Comparison of ENCODE assay signal across 13 cellular contexts in genomic region chr17:64500923-64501765, GRCh38. TPM values are rescaled to one million over a fixed set of nuclear protein-coding genes. Genes with fewer than 3 reads are reported as not detected.
DNase-seq lines count a peak whose midpoint lies in the region; ATAC-seq, FAIRE-seq and TF ChIP-seq lines count a peak whose summit lies in the region.
"Had no signal": no experiment of that assay in that cellular context is flagged by ENCODE, and none has a peak within 500 bp of the region (broad histone marks: within the 10 kb centered on the region; RNA-seq: fewer than 3 reads in every experiment).

No MANE protein-coding gene starts in this region.

- peaks cover 75% of the 10 kb centered on the region for H3K79me2 ChIP-seq in SK-N-SH (ENCODE audit: insufficient read depth)
- peaks cover 70% of the 10 kb centered on the region for H3K79me2 ChIP-seq in endothelial cell of umbilical vein (ENCODE audit: control insufficient read depth, insufficient read depth, low read length)

- H2AFZ ChIP-seq in SK-N-SH (ENCODE audit: low read depth) (no peak overlapping the region), endothelial cell of umbilical vein (ENCODE audit: low read depth, low read length) (no peak overlapping the region)
- H2AFZ ChIP-seq: hepatocyte had no signal

- peak overlapping the region; percentile 99 for H3K27ac Mint-ChIP-seq in activated T-cell treated with anti-CD3 and anti-CD28 coated beads, Interleukin-2, amount 50 U/mL, for 72 hours

- no peak for ATAC-seq in activated T-cell treated with anti-CD3 and anti-CD28 coated beads, Interleukin-2, amount 50 U/mL, for 72 hours (replicated peaks in 1 of 2)
- ATAC-seq in HG03521 (IDR thresholded peaks at IDR 0.05; ENCODE audit: unreplicated experiment): no peak

- peaks cover 34 to 46% of the 10 kb centered on the region in 2 experiments for H3K4me1 ChIP-seq in SK-N-SH (ENCODE audit: control insufficient read depth in 1 of 2, insufficient read depth in 2 of 2, low read depth in 1 of 2, low read length in 1 of 2)
- H3K4me1 ChIP-seq in endothelial cell of umbilical vein (ENCODE audit: control insufficient read depth, extremely low read depth, insufficient read depth, low read length): peaks cover 67% of the 10 kb centered on the region
- H3K4me1 ChIP-seq in subcutaneous abdominal adipose tissue (ENCODE audit: control insufficient read depth in 5 of 5, insufficient read depth in 5 of 5, low read length in 5 of 5): peaks cover 8 to 64% (median 61%) of the 10 kb centered on the region in 5 donors

- no peaks in the 10 kb centered on the region for H3K9me2 ChIP-seq in SK-N-SH

- H3K9ac ChIP-seq in SK-N-SH: no peak overlapping the region
- no peak overlapping the region for H3K9ac ChIP-seq in endothelial cell of umbilical vein (replicated peaks; ENCODE audit: extremely low read depth, insufficient read depth, low read length)
- peak overlapping the region in 2 of 5 donors; percentile 31 to 96 for H3K9ac ChIP-seq in subcutaneous abdominal adipose tissue (ENCODE audit: low read length in 5 of 5)

- peak; percentile 40 for TF ChIP-seq POLR2A in endothelial cell of umbilical vein (IDR thresholded peaks at IDR 0.05; ENCODE audit: low read depth, low read length)

- peak overlapping the region in 1 of 2 experiments; percentile 87; a peak in 2 of 4 replicates for H3K27ac ChIP-seq in SK-N-SH (ENCODE audit: low read depth in 2 of 2, low read length in 1 of 2)
- no peak overlapping the region for H3K27ac ChIP-seq in endothelial cell of umbilical vein (ENCODE audit: insufficient read depth, low read depth, low read length)
- H3K27ac ChIP-seq in subcutaneous abdominal adipose tissue (ENCODE audit: low read depth, low read length): peak overlapping the region; percentile 100
- H3K27ac ChIP-seq: hepatocyte had no signal

- WGBS in SK-N-SH (ENCODE audit: low lambda C conversion rate): 89% methylated on average over 10 of the region's 10 CpGs

- H3K4me3 Mint-ChIP-seq in activated T-cell treated with anti-CD3 and anti-CD28 coated beads, Interleukin-2, amount 50 U/mL, for 72 hours: peak overlapping the region; percentile 4 to 5
- H3K4me3 Mint-ChIP-seq: B cell had no signal

- no TSS peak for BruUV-seq in endothelial cell of umbilical vein (replicated peaks; lab: Mats Ljungman, UMichigan)

- no peak for FAIRE-seq in endothelial cell of umbilical vein (lab: Jason Lieb, UNC)

- dilution Hi-C loops in endothelial cell of umbilical vein (cut with MboI; ENCODE audit: extremely low pct_ligation_motif_present, low sequenced_read_pairs): no loop called here

- H3K27me3 ChIP-seq in SK-N-SH (ENCODE audit: insufficient read depth): no peaks in the 10 kb centered on the region
- H3K27me3 ChIP-seq in endothelial cell of umbilical vein (ENCODE audit: control insufficient read depth in 2 of 2, insufficient read depth in 2 of 2, low read length in 2 of 2): no peaks in the 10 kb centered on the region
- H3K27me3 ChIP-seq in subcutaneous abdominal adipose tissue (ENCODE audit: control insufficient read depth in 5 of 5, insufficient read depth in 4 of 5, low read length in 5 of 5): no peaks in the 10 kb centered on the region
- H3K27me3 ChIP-seq: hepatocyte had no signal

- H3K4me1 Mint-ChIP-seq in activated T-cell treated with anti-CD3 and anti-CD28 coated beads, Interleukin-2, amount 50 U/mL, for 72 hours (ENCODE audit: low read depth): peaks cover 81% of the 10 kb centered on the region

- H3K9me3 Mint-ChIP-seq in activated T-cell treated with anti-CD3 and anti-CD28 coated beads, Interleukin-2, amount 50 U/mL, for 72 hours: no peaks in the 10 kb centered on the region

- H3K9me3 ChIP-seq in SK-N-SH (no peaks in the 10 kb centered on the region), endothelial cell of umbilical vein (replicated peaks; ENCODE audit: control insufficient read depth, insufficient read depth, low read length) (no peaks in the 10 kb centered on the region), subcutaneous abdominal adipose tissue (ENCODE audit: control insufficient read depth in 5 of 5, low read length in 5 of 5) (no peaks in the 10 kb centered on the region)

- H3K36me3 Mint-ChIP-seq in activated T-cell treated with anti-CD3 and anti-CD28 coated beads, Interleukin-2, amount 50 U/mL, for 72 hours (ENCODE audit: insufficient read depth in 2 of 2): peaks cover 48 to 75% of the 10 kb centered on the region in 2 donors

- CTCF ChIA-PET in SK-N-SH (lab: Yijun Ruan, JAX): interaction anchor here (0.6 to 13.6 kb wide), 5 partner anchors 10 to 284 kb away, joined by 3 to 122 read pairs (median 3); no protein-coding TSS in a partner anchor
- CTCF ChIA-PET in endothelial cell of umbilical vein (lab: Charles Lee): no interaction called here

- peak overlapping the region; percentile 0; the same call in 1 of the 2 replicates for H3K4me2 ChIP-seq in SK-N-SH
- H3K4me2 ChIP-seq in endothelial cell of umbilical vein (ENCODE audit: insufficient read depth, low read length): no peak overlapping the region
- H3K4me2 ChIP-seq: hepatocyte had no signal

- H3K36me3 ChIP-seq in SK-N-SH (replicated peaks in 1 of 2; ENCODE audit: control insufficient read depth in 1 of 2, insufficient read depth in 2 of 2, low read length in 1 of 2) (peaks cover 78% of the 10 kb centered on the region in 2 experiments), endothelial cell of umbilical vein (ENCODE audit: control insufficient read depth in 2 of 2, extremely low read depth in 1 of 2, insufficient read depth in 2 of 2, low read length in 2 of 2) (peaks cover 44 to 67% of the 10 kb centered on the region in 2 experiments), subcutaneous abdominal adipose tissue (ENCODE audit: control insufficient read depth in 5 of 5, insufficient read depth in 5 of 5, low read length in 5 of 5) (peaks cover 62 to 74% (median 69%) of the 10 kb centered on the region in 5 donors)

- no peak for DNase-seq in activated T-cell treated with anti-CD3 and anti-CD28 coated beads, Interleukin-2, amount 50 U/mL, for 72 hours
- no peak for DNase-seq in activated T-cell treated with anti-CD3 and anti-CD28 coated beads, Interleukin-2, amount 50 U/mL, for 48 hours
- DNase-seq in SK-N-SH (no peak), endothelial cell of umbilical vein (ENCODE audit: low read depth, low spot score) (no peak), SIG-M5 treated with dmso at 0.1 percent for 504 hours (lab: John Stamatoyannopoulos, UW; ENCODE audit: unreplicated experiment) (no peak), epidermal melanocyte (ENCODE audit: insufficient read length, low spot score) (no peak)
- DNase-seq: mesendoderm, NCI-H1436, NCI-H774 had no signal

- TF ChIP-seq RAD21 in SK-N-SH (IDR thresholded peaks at IDR 0.05; ENCODE audit: low read length): no peak

- POLR2A ChIA-PET in SK-N-SH (lab: Yijun Ruan, JAX): no interaction called here
- POLR2A ChIA-PET in endothelial cell of umbilical vein (lab: Charles Lee): no interaction called here

- H4K20me1 ChIP-seq in SK-N-SH (ENCODE audit: insufficient read depth) (peaks cover 86% of the 10 kb centered on the region), endothelial cell of umbilical vein (replicated peaks; ENCODE audit: control insufficient read depth, extremely low read depth, insufficient read depth, low read length) (peaks cover 41% of the 10 kb centered on the region)

- no peak overlapping the region for H3K4me3 ChIP-seq in SK-N-SH (ENCODE audit: low read depth in 2 of 2, low read length in 1 of 2)
- H3K4me3 ChIP-seq in endothelial cell of umbilical vein (replicated peaks in 1 of 3; ENCODE audit: insufficient read depth in 1 of 3, low read depth in 1 of 3, low read length in 3 of 3): no peak overlapping the region
- H3K4me3 ChIP-seq in subcutaneous abdominal adipose tissue (ENCODE audit: low read depth in 1 of 5, low read length in 5 of 5): peak overlapping the region in 2 of 5 donors; percentile 22 to 24
- H3K4me3 ChIP-seq: hepatocyte had no signal

- no peaks in the 10 kb centered on the region for H3K27me3 Mint-ChIP-seq in activated T-cell treated with anti-CD3 and anti-CD28 coated beads, Interleukin-2, amount 50 U/mL, for 72 hours (ENCODE audit: low read depth)
- H3K27me3 Mint-ChIP-seq: B cell had no signal

- TF ChIP-seq CTCF in SK-N-SH (IDR thresholded peaks at IDR 0.05) (no peak), endothelial cell of umbilical vein (IDR thresholded peaks at IDR 0.05; ENCODE audit: extremely low read depth in 1 of 2, insufficient read depth in 1 of 2, low read depth in 1 of 2, low read length in 2 of 2) (no peak)

- H3K9me1 ChIP-seq in endothelial cell of umbilical vein (replicated peaks; ENCODE audit: control insufficient read depth, extremely low read depth, insufficient read depth, low read length): no peaks in the 10 kb centered on the region

- intact Hi-C loops in endothelial cell of umbilical vein (cut with micrococcal nuclease): loop anchor here (10.0 kb wide), 1 partner anchor 244 kb away; no protein-coding TSS in a partner anchor

- no peak for TF ChIP-seq EP300 in SK-N-SH (IDR thresholded peaks at IDR 0.05; ENCODE audit: borderline replicate concordance in 1 of 2, low read depth in 1 of 2, low read length in 1 of 2)

- peaks cover 85% of the 10 kb centered on the region for H3F3A ChIP-seq in SK-N-SH (replicated peaks; ENCODE audit: insufficient read depth)

RNA-seq across cellular contexts. Expression of gene POLG2, which starts 4.3 kb away (rescaled TPM):
- 10 to 100 TPM; 40.7 to 47.2 TPM for total RNA-seq in activated T-cell treated with anti-CD3 and anti-CD28 coated beads, Interleukin-2, amount 50 U/mL, for 72 hours
- polyA plus RNA-seq in SK-N-SH (2012; rRNA removed): 18.0 and 20.1 TPM in 2 replicates
- polyA plus RNA-seq in SK-N-SH (2012; cell fraction: cytosol; rRNA removed): 12.7 and 14.4 TPM in 2 replicates
- polyA plus RNA-seq in SK-N-SH (2012; cell fraction: nucleus; rRNA removed): 65.9 and 91.3 TPM in 2 replicates
- total RNA-seq in endothelial cell of umbilical vein: 18.6 and 20.3 TPM in 2 replicates
- 3.9 and 6.5 TPM in 2 replicates for polyA plus RNA-seq in endothelial cell of umbilical vein
- 5.9 and 6.2 TPM in 2 replicates for polyA plus RNA-seq in endothelial cell of umbilical vein (2011; cell fraction: cytosol; rRNA removed)
- 35.3 and 42.4 TPM in 2 replicates for polyA plus RNA-seq in endothelial cell of umbilical vein (2011; cell fraction: nucleus; rRNA removed)
- 12.0 and 14.3 TPM in 2 replicates for polyA plus RNA-seq in endothelial cell of umbilical vein (2012)
- 9.1 and 9.4 TPM in 2 replicates for polyA minus RNA-seq in endothelial cell of umbilical vein
- polyA minus RNA-seq in endothelial cell of umbilical vein (2011; cell fraction: cytosol; rRNA and poly(A)+ RNA removed): 5.4 TPM
- polyA minus RNA-seq in endothelial cell of umbilical vein (2011; cell fraction: nucleus; rRNA and poly(A)+ RNA removed): 20.6 and 24.3 TPM in 2 replicates

RNA-seq across cellular contexts. Expression of gene DDX5, which starts 4.9 kb away (rescaled TPM):
- 1,000 to 10,000 TPM; 1,029 to 1,188 TPM for total RNA-seq in activated T-cell treated with anti-CD3 and anti-CD28 coated beads, Interleukin-2, amount 50 U/mL, for 72 hours
- polyA plus RNA-seq in SK-N-SH (2012; rRNA removed) (1,642 and 1,870 TPM in 2 replicates), endothelial cell of umbilical vein (1,405 and 2,040 TPM in 2 replicates)
- 977 and 1,042 TPM in 2 replicates for polyA plus RNA-seq in SK-N-SH (2012; cell fraction: cytosol; rRNA removed)
- polyA plus RNA-seq in SK-N-SH (2012; cell fraction: nucleus; rRNA removed): 3,803 and 5,284 TPM in 2 replicates
- 1,027 and 1,058 TPM in 2 replicates for total RNA-seq in endothelial cell of umbilical vein
- polyA plus RNA-seq in endothelial cell of umbilical vein (2011; cell fraction: cytosol; rRNA removed): 980 and 1,160 TPM in 2 replicates
- polyA plus RNA-seq in endothelial cell of umbilical vein (2011; cell fraction: nucleus; rRNA removed): 4,876 and 5,495 TPM in 2 replicates
- 690 and 716 TPM in 2 replicates for polyA plus RNA-seq in endothelial cell of umbilical vein (2012)
- polyA minus RNA-seq in endothelial cell of umbilical vein: 856 and 901 TPM in 2 replicates
- 237 TPM for polyA minus RNA-seq in endothelial cell of umbilical vein (2011; cell fraction: cytosol; rRNA and poly(A)+ RNA removed)
- 1,361 and 2,457 TPM in 2 replicates for polyA minus RNA-seq in endothelial cell of umbilical vein (2011; cell fraction: nucleus; rRNA and poly(A)+ RNA removed)

RNA-seq across cellular contexts. Expression of gene CEP95, which starts 5.6 kb away (rescaled TPM):
- 10 to 100 TPM; 70.9 to 80.3 TPM for total RNA-seq in activated T-cell treated with anti-CD3 and anti-CD28 coated beads, Interleukin-2, amount 50 U/mL, for 72 hours
- polyA plus RNA-seq in SK-N-SH (2012; rRNA removed) (30.8 and 40.1 TPM in 2 replicates), endothelial cell of umbilical vein (9.3 and 14.1 TPM in 2 replicates)
- 25.2 and 26.1 TPM in 2 replicates for polyA plus RNA-seq in SK-N-SH (2012; cell fraction: cytosol; rRNA removed)
- polyA plus RNA-seq in SK-N-SH (2012; cell fraction: nucleus; rRNA removed): 96.9 and 165 TPM in 2 replicates
- total RNA-seq in endothelial cell of umbilical vein: 35.5 and 42.6 TPM in 2 replicates
- polyA plus RNA-seq in endothelial cell of umbilical vein (2011; cell fraction: cytosol; rRNA removed): 9.9 and 16.8 TPM in 2 replicates
- polyA plus RNA-seq in endothelial cell of umbilical vein (2011; cell fraction: nucleus; rRNA removed): 131 and 135 TPM in 2 replicates
- polyA plus RNA-seq in endothelial cell of umbilical vein (2012): 18.7 and 23.7 TPM in 2 replicates
- 20.2 and 41.5 TPM in 2 replicates for polyA minus RNA-seq in endothelial cell of umbilical vein
- polyA minus RNA-seq in endothelial cell of umbilical vein (2011; cell fraction: cytosol; rRNA and poly(A)+ RNA removed): 14.5 TPM
- polyA minus RNA-seq in endothelial cell of umbilical vein (2011; cell fraction: nucleus; rRNA and poly(A)+ RNA removed): 71.3 and 86.4 TPM in 2 replicates

RNA-seq across cellular contexts. Expression of gene MILR1, which starts 52.2 kb away (rescaled TPM):
- total RNA-seq in activated T-cell treated with anti-CD3 and anti-CD28 coated beads, Interleukin-2, amount 50 U/mL, for 72 hours: under 1 TPM in 1 of 2 donors, not detected in 1; 0.58 TPM
- polyA plus RNA-seq in SK-N-SH (2012; rRNA removed) (4.9 and 6.0 TPM in 2 replicates), endothelial cell of umbilical vein (17.8 and 21.6 TPM in 2 replicates)
- 4.8 and 4.9 TPM in 2 replicates for polyA plus RNA-seq in SK-N-SH (2012; cell fraction: cytosol; rRNA removed)
- 7.0 and 12.2 TPM in 2 replicates for polyA plus RNA-seq in SK-N-SH (2012; cell fraction: nucleus; rRNA removed)
- total RNA-seq in endothelial cell of umbilical vein: 1.2 and 1.6 TPM in 2 replicates
- polyA plus RNA-seq in endothelial cell of umbilical vein (2011; cell fraction: cytosol; rRNA removed): 16.8 and 17.6 TPM in 2 replicates
- 35.9 and 55.9 TPM in 2 replicates for polyA plus RNA-seq in endothelial cell of umbilical vein (2011; cell fraction: nucleus; rRNA removed)
- polyA plus RNA-seq in endothelial cell of umbilical vein (2012): 7.9 and 12.4 TPM in 2 replicates
- 9.2 and 17.9 TPM in 2 replicates for polyA minus RNA-seq in endothelial cell of umbilical vein
- not detected for polyA minus RNA-seq in endothelial cell of umbilical vein (2011; cell fraction: cytosol; rRNA and poly(A)+ RNA removed)
- 14.8 and 23.2 TPM in 2 replicates for polyA minus RNA-seq in endothelial cell of umbilical vein (2011; cell fraction: nucleus; rRNA and poly(A)+ RNA removed)
